Comparison of ENCODE assay signal across 12 cellular contexts in the genomic region with DNA sequence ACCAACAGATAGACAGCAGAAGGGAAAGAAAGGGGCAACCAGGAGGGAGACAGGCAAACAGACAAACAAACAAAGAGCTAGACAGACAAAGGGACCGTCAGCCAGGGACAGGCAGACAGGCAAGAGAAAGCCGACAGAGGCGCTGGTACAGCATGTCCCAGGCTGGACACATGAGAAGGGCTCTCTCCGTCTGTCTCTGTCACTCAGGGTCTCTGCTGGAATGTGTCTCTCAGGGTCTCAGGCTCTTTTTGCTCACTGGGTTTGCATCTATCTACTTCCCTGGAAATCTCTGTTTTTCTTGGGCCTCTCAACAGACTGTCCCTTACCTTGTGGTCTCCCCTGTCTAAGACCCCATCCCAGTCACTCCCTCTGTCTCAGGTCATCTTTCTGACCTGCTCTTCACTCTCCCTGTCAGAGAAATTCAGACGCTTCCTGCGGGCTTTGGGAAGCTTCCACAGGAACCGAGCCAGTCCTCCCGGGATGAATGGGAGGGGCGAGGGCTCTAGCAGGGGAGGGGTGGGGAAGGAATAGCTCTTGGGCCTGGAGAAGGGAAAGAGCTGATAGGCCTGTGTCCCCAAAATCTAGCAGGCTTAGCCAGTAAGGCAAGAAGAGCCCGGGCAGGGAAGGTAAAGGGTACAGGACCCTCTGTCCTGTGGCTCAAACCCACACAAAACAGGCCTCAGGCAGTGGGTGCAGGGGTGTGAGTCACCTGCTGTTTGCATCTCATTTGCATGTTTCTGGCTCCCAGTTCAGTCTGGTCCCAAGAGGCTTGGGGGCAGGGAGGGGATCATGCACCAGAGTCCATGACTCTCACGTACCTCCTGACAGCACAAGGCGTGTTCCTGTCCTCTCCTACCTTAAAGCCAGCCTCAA. TPM values are rescaled to one million over a fixed set of nuclear protein-coding genes. Genes with fewer than 3 reads are reported as not detected.
A peak's percentile ranks its signal among the peaks of the same experiment; 100 is the strongest.
DNase-seq lines count a peak whose midpoint lies in the region; ATAC-seq, FAIRE-seq and TF ChIP-seq lines count a peak whose summit lies in the region.
"Had no signal": no experiment of that assay in that cellular context is flagged by ENCODE, and none has a peak within 500 bp of the region (broad histone marks: within the 10 kb centered on the region; RNA-seq: fewer than 3 reads in every experiment).

No MANE protein-coding gene starts in this region.

- no peak overlapping the region for H3K9ac ChIP-seq in astrocyte (ENCODE audit: low read length)
- H3K9ac ChIP-seq in neuronal stem cell (ENCODE audit: low read depth, low read length, poor library complexity): no peak overlapping the region

- FAIRE-seq in astrocyte (lab: Jason Lieb, UNC): no peak
- FAIRE-seq: D721Med had no signal

- no peak overlapping the region for H3K23ac ChIP-seq in neuronal stem cell (ENCODE audit: low read depth, low read length, poor library complexity)

- no peaks in the 10 kb centered on the region for H3K79me2 ChIP-seq in astrocyte (ENCODE audit: insufficient read depth, low read length)

- H3K27me3 ChIP-seq in astrocyte (ENCODE audit: insufficient read depth, low read length) (peaks cover 29% of the 10 kb centered on the region), neuronal stem cell (ENCODE audit: control insufficient read depth in 3 of 3, insufficient read depth in 3 of 3, low read depth in 1 of 3, low read length in 3 of 3) (peaks cover 0 to 74% (median 52%) of the 10 kb centered on the region in 3 experiments)

- H3K4me1 Mint-ChIP-seq in astrocyte (ENCODE audit: low read depth, unreplicated experiment): no peaks in the 10 kb centered on the region
- H3K4me1 Mint-ChIP-seq in effector memory CD8-positive, alpha-beta T cell (ENCODE audit: low read depth in 2 of 2): peaks cover 0 to 4% of the 10 kb centered on the region in 2 donors

- peak; percentile 76 for DNase-seq in ELR (ENCODE audit: low read depth)
- DNase-seq in astrocyte (ENCODE audit: low read depth): peak; percentile 45
- no peak for DNase-seq in neuronal stem cell (ENCODE audit: low spot score)
- DNase-seq in HK-2 (ENCODE audit: unreplicated experiment): no peak
- no peak for DNase-seq in effector memory CD8-positive, alpha-beta T cell
- no peak for DNase-seq in pons (ENCODE audit: low spot score)
- DNase-seq: anterior cingulate cortex, left lung had no signal

- H2BK120ac ChIP-seq in neuronal stem cell (ENCODE audit: low read depth, low read length): no peak overlapping the region

- peak overlapping the region; percentile 26 for H3K27ac Mint-ChIP-seq in astrocyte (ENCODE audit: unreplicated experiment)
- no peak overlapping the region for H3K27ac Mint-ChIP-seq in effector memory CD8-positive, alpha-beta T cell

- H3K9me3 ChIP-seq in astrocyte (ENCODE audit: insufficient read depth, low read depth, low read length) (no peaks in the 10 kb centered on the region), neuronal stem cell (replicated peaks in 1 of 2; ENCODE audit: control insufficient read depth in 2 of 2, insufficient read depth in 1 of 2, low read depth in 1 of 2, low read length in 2 of 2) (no peaks in the 10 kb centered on the region)
- H3K9me3 ChIP-seq: esophagus muscularis mucosa, left lung had no signal

- H3K4me3 ChIP-seq in astrocyte (ENCODE audit: insufficient read depth, low read depth, low read length): no peak overlapping the region
- H3K4me3 ChIP-seq in neuronal stem cell (ENCODE audit: low read length in 2 of 2): no peak overlapping the region
- H3K4me3 ChIP-seq: esophagus muscularis mucosa, left lung had no signal

- H2AK5ac ChIP-seq in neuronal stem cell (ENCODE audit: low read depth, low read length): peak overlapping the region; percentile 4

- no peak overlapping the region for H3K14ac ChIP-seq in neuronal stem cell (ENCODE audit: low read length)

- no peaks in the 10 kb centered on the region for H3K9me3 Mint-ChIP-seq in astrocyte (ENCODE audit: unreplicated experiment)
- no peaks in the 10 kb centered on the region for H3K9me3 Mint-ChIP-seq in effector memory CD8-positive, alpha-beta T cell

- no peak overlapping the region for H2BK15ac ChIP-seq in neuronal stem cell (ENCODE audit: low read length)

- no peaks in the 10 kb centered on the region for H3K36me3 Mint-ChIP-seq in astrocyte (ENCODE audit: low read depth, unreplicated experiment)
- H3K36me3 Mint-ChIP-seq in effector memory CD8-positive, alpha-beta T cell (ENCODE audit: insufficient read depth): peaks cover 3% of the 10 kb centered on the region

- H2AFZ ChIP-seq in astrocyte (ENCODE audit: low read depth, low read length) (peak overlapping the region; percentile 66), neuronal stem cell (ENCODE audit: low read length) (no peak overlapping the region)

- H3K36me3 ChIP-seq in astrocyte (ENCODE audit: insufficient read depth, low read length): no peaks in the 10 kb centered on the region
- no peaks in the 10 kb centered on the region for H3K36me3 ChIP-seq in neuronal stem cell (replicated peaks in 1 of 2; ENCODE audit: control insufficient read depth in 2 of 2, insufficient read depth in 2 of 2, low read length in 2 of 2)
- H3K36me3 ChIP-seq: esophagus muscularis mucosa, left lung had no signal

- H4K91ac ChIP-seq in neuronal stem cell (ENCODE audit: low read depth, low read length, poor library complexity): no peak overlapping the region

- H3K27me3 Mint-ChIP-seq in astrocyte (ENCODE audit: low read depth, unreplicated experiment): peaks cover 80% of the 10 kb centered on the region
- peaks cover 91 to 100% of the 10 kb centered on the region in 2 donors for H3K27me3 Mint-ChIP-seq in effector memory CD8-positive, alpha-beta T cell

- H3K18ac ChIP-seq in neuronal stem cell (ENCODE audit: low read length): no peak overlapping the region

- no peak overlapping the region for H3K4me3 Mint-ChIP-seq in astrocyte (ENCODE audit: unreplicated experiment)
- no peak overlapping the region for H3K4me3 Mint-ChIP-seq in effector memory CD8-positive, alpha-beta T cell

- no peak overlapping the region for H2BK5ac ChIP-seq in neuronal stem cell (ENCODE audit: low read length)

- no peaks in the 10 kb centered on the region for H4K20me1 ChIP-seq in astrocyte (ENCODE audit: insufficient read depth, low read length)

- no peaks in the 10 kb centered on the region for H3K79me1 ChIP-seq in neuronal stem cell (ENCODE audit: low read depth, low read length)

- H3K4ac ChIP-seq in neuronal stem cell (ENCODE audit: low read length): no peak overlapping the region

- H3K4me1 ChIP-seq in astrocyte (ENCODE audit: insufficient read depth, low read length) (peaks cover 14% of the 10 kb centered on the region), neuronal stem cell (ENCODE audit: control insufficient read depth in 2 of 2, insufficient read depth in 1 of 2, low read depth in 1 of 2, low read length in 2 of 2) (no peaks in the 10 kb centered on the region)

- WGBS in neuronal stem cell (ENCODE audit: extremely low coverage in 2 of 2, insufficient read length in 2 of 2, insufficient replicate concordance in 1 of 2), 2 donors: no CpG with 5 or more reads among the region's 12 CpGs

- peak overlapping the region; percentile 51 for H3K4me2 ChIP-seq in astrocyte (ENCODE audit: low read length)
- H3K4me2 ChIP-seq in neuronal stem cell (ENCODE audit: insufficient read depth, low read length, poor library complexity, severe bottlenecking): no peak overlapping the region

- no peak overlapping the region for H4K8ac ChIP-seq in neuronal stem cell (ENCODE audit: low read depth, low read length)

- H2BK12ac ChIP-seq in neuronal stem cell (ENCODE audit: low read length): no peak overlapping the region

- TF ChIP-seq CTCF in astrocyte (IDR thresholded peaks at IDR 0.05; ENCODE audit: insufficient read depth, low read depth, low read length): no peak

- ATAC-seq in HG03571 (IDR thresholded peaks at IDR 0.05; ENCODE audit: unreplicated experiment) (peak; percentile 45), GM18858 (IDR thresholded peaks at IDR 0.05; ENCODE audit: unreplicated experiment) (no peak)
- ATAC-seq in effector memory CD8-positive, alpha-beta T cell (replicated peaks): no peak
- ATAC-seq: left lung had no signal

- H3K27ac ChIP-seq in astrocyte (ENCODE audit: low read depth, low read length) (no peak overlapping the region), neuronal stem cell (replicated peaks; ENCODE audit: low read length) (no peak overlapping the region)
- H3K27ac ChIP-seq: esophagus muscularis mucosa had no signal

RNA-seq across cellular contexts. Expression of gene SMUG1, which starts 8.5 kb away (rescaled TPM):
- 22.4 and 23.8 TPM in 2 replicates for total RNA-seq in astrocyte
- polyA plus RNA-seq in neuronal stem cell (2013, experiment 1 of 2): 18.0 TPM
- polyA plus RNA-seq in neuronal stem cell (2013, experiment 2 of 2): 16.7 TPM

Comparison
In these comparisons a context has a peak if more than half of its experiments do, and no peak if none do; other contexts are left out.
1. DNase-seq: peak in ELR (single experiment) and astrocyte (single experiment); none in neuronal stem cell (single experiment), HK-2 (single experiment), effector memory CD8-positive, alpha-beta T cell (0 of 3) and pons (single experiment).